26 cellular contexts compared by ENCODE assay signal in genomic region chr9:37542895-37543294, GRCh38. TPM values are rescaled to one million over a fixed set of nuclear protein-coding genes. Genes with fewer than 3 reads are reported as not detected.
A peak's percentile ranks its signal among the peaks of the same experiment; 100 is the strongest.
DNase-seq lines count a peak whose midpoint lies in the region; ATAC-seq and TF ChIP-seq lines count a peak whose summit lies in the region.
"Had no signal": no experiment of that assay in that cellular context is flagged by ENCODE, and none has a peak within 500 bp of the region (broad histone marks: within the 10 kb centered on the region; RNA-seq: fewer than 3 reads in every experiment).

No MANE protein-coding gene starts in this region.

- H3K27me3 Mint-ChIP-seq in stimulated activated naive CD8-positive, alpha-beta T cell treated with anti-CD3 and anti-CD28 coated beads, Interleukin-15, amount 100 ng/mL, for 72 hours: no peaks in the 10 kb centered on the region
- no peaks in the 10 kb centered on the region for H3K27me3 Mint-ChIP-seq in activated CD8-positive, alpha-beta memory T cell treated with anti-CD3 and anti-CD28 coated beads, Interleukin-2, amount 10 ng/mL, durations not matched to agents 7 days and 5 days
- H3K27me3 Mint-ChIP-seq: type B pancreatic cell had no signal

- no peak for DNase-seq in stimulated activated naive CD8-positive, alpha-beta T cell treated with anti-CD3 and anti-CD28 coated beads, Interleukin-15, Interleukin-2, amounts not matched to agents 100 U/mL and 50 U/mL, for 24 hours
- DNase-seq in stimulated activated naive CD8-positive, alpha-beta T cell treated with anti-CD3 and anti-CD28 coated beads, Interleukin-15, amount 100 ng/mL, for 72 hours: no peak
- peak; percentile 56 to 76 for DNase-seq in foreskin keratinocyte
- no peak for DNase-seq in activated CD8-positive, alpha-beta memory T cell treated with anti-CD3 and anti-CD28 coated beads, Interleukin-2, amount 10 ng/mL, durations not matched to agents 7 days and 5 days
- DNase-seq in cardiac septum (ENCODE audit: low spot score): no peak
- DNase-seq in stimulated activated CD4-positive, alpha-beta T cell treated with anti-CD3 and anti-CD28 coated beads, Interleukin-2, amount 100 ng/mL, for 48 hours: no peak
- DNase-seq: activated CD4-positive, alpha-beta T cell treated with anti-CD3 and anti-CD28 coated beads, Interleukin-2, amount 50 U/mL, for 4 hours; activated CD8-positive, alpha-beta memory T cell treated with anti-CD3 and anti-CD28 coated beads, Interleukin-2, amount 50 U/mL, for 48 hours; C1 segment of cervical spinal cord; COR-L47; DND-41; erythroblast; heart left ventricle; Karpas-422; NCI-H1694 treated with DMSO at 0.1 percent for 48 hours; NCI-H2171; NCI-H510A; pancreas; SHP77 treated with DMSO at 0.1 percent for 48 hours; small intestine; stimulated activated CD4-positive, alpha-beta T cell treated with anti-CD3 and anti-CD28 coated beads, Interleukin-1b, Interleukin-23, amount 100 ng/mL, for 48 hours; T-helper 9 cell had no signal

- H3K4me1 ChIP-seq in foreskin keratinocyte: peaks cover 4% of the 10 kb centered on the region

- intact Hi-C loops in cardiac septum (cut with DNase I): no loop called here

- H3K27ac ChIP-seq in VCaP (peak overlapping the region; percentile 95), foreskin keratinocyte (no peak overlapping the region)
- H3K27ac ChIP-seq: heart left ventricle, pancreas had no signal

- no peaks in the 10 kb centered on the region for H3K36me3 Mint-ChIP-seq in activated CD8-positive, alpha-beta memory T cell treated with anti-CD3 and anti-CD28 coated beads, Interleukin-2, amount 10 ng/mL, durations not matched to agents 7 days and 5 days

- peak; percentile 59 for ATAC-seq in stimulated activated naive CD8-positive, alpha-beta T cell treated with anti-CD3 and anti-CD28 coated beads, Interleukin-15, Interleukin-2, amounts not matched to agents 100 U/mL and 50 U/mL, for 24 hours
- ATAC-seq in stimulated activated naive CD8-positive, alpha-beta T cell treated with anti-CD3 and anti-CD28 coated beads, Interleukin-15, amount 100 ng/mL, for 72 hours: no peak
- peak; percentile 84 for ATAC-seq in foreskin keratinocyte
- ATAC-seq in HG03025 (IDR thresholded peaks at IDR 0.05; ENCODE audit: low FRiP score, unreplicated experiment): no peak
- no peak for ATAC-seq in activated CD8-positive, alpha-beta memory T cell treated with anti-CD3 and anti-CD28 coated beads, Interleukin-2, amount 10 ng/mL, durations not matched to agents 7 days and 5 days
- ATAC-seq: heart left ventricle had no signal

- TF ChIP-seq CTCF in VCaP (conservative IDR thresholded peaks at IDR 0.05): no peak
- TF ChIP-seq CTCF in foreskin keratinocyte (conservative IDR thresholded peaks at IDR 0.05): no peak

- CTCF ChIA-PET in activated CD8-positive, alpha-beta memory T cell treated with anti-CD3 and anti-CD28 coated beads, Interleukin-2, amount 10 ng/mL, durations not matched to agents 7 days and 5 days (lab: Charles Lee): no interaction called here

- no peaks in the 10 kb centered on the region for H3K27me3 ChIP-seq in foreskin keratinocyte
- H3K27me3 ChIP-seq: heart left ventricle, pancreas had no signal

- H3K4me3 Mint-ChIP-seq in stimulated activated naive CD8-positive, alpha-beta T cell treated with anti-CD3 and anti-CD28 coated beads, Interleukin-15, amount 100 ng/mL, for 72 hours: no peak overlapping the region
- H3K4me3 Mint-ChIP-seq in activated CD8-positive, alpha-beta memory T cell treated with anti-CD3 and anti-CD28 coated beads, Interleukin-2, amount 10 ng/mL, durations not matched to agents 7 days and 5 days: no peak overlapping the region
- H3K4me3 Mint-ChIP-seq: neural crest cell, type B pancreatic cell had no signal

- no peak overlapping the region for H3K27ac Mint-ChIP-seq in stimulated activated naive CD8-positive, alpha-beta T cell treated with anti-CD3 and anti-CD28 coated beads, Interleukin-15, amount 100 ng/mL, for 72 hours
- no peak overlapping the region for H3K27ac Mint-ChIP-seq in activated CD8-positive, alpha-beta memory T cell treated with anti-CD3 and anti-CD28 coated beads, Interleukin-2, amount 10 ng/mL, durations not matched to agents 7 days and 5 days
- H3K27ac Mint-ChIP-seq: type B pancreatic cell had no signal

- H3K9me3 Mint-ChIP-seq in stimulated activated naive CD8-positive, alpha-beta T cell treated with anti-CD3 and anti-CD28 coated beads, Interleukin-15, amount 100 ng/mL, for 72 hours: no peaks in the 10 kb centered on the region
- no peaks in the 10 kb centered on the region for H3K9me3 Mint-ChIP-seq in activated CD8-positive, alpha-beta memory T cell treated with anti-CD3 and anti-CD28 coated beads, Interleukin-2, amount 10 ng/mL, durations not matched to agents 7 days and 5 days (ENCODE audit: low read depth)
- H3K9me3 Mint-ChIP-seq: type B pancreatic cell had no signal

- no peaks in the 10 kb centered on the region for H3K4me1 Mint-ChIP-seq in stimulated activated naive CD8-positive, alpha-beta T cell treated with anti-CD3 and anti-CD28 coated beads, Interleukin-15, amount 100 ng/mL, for 72 hours
- no peaks in the 10 kb centered on the region for H3K4me1 Mint-ChIP-seq in activated CD8-positive, alpha-beta memory T cell treated with anti-CD3 and anti-CD28 coated beads, Interleukin-2, amount 10 ng/mL, durations not matched to agents 7 days and 5 days
- H3K4me1 Mint-ChIP-seq: neural crest cell had no signal

RNA-seq across cellular contexts. Expression of gene FBXO10, which starts 33.3 kb away (rescaled TPM):
- total RNA-seq in foreskin keratinocyte (3.8 and 3.9 TPM in 2 replicates), cardiac septum (5.9 TPM)
- 1.5 and 1.6 TPM in 2 replicates for polyA plus RNA-seq in foreskin keratinocyte
- total RNA-seq in activated CD8-positive, alpha-beta memory T cell treated with anti-CD3 and anti-CD28 coated beads, Interleukin-2, amount 10 ng/mL, durations not matched to agents 7 days and 5 days: 1 to 10 TPM; 1.3 to 2.6 TPM

RNA-seq across cellular contexts. Expression of gene TOMM5, which starts 49.5 kb away (rescaled TPM):
- total RNA-seq in foreskin keratinocyte (167 and 196 TPM in 2 replicates), cardiac septum (52.9 TPM)
- 242 and 275 TPM in 2 replicates for polyA plus RNA-seq in foreskin keratinocyte
- 100 to 1,000 TPM in 1 of 2 experiments, 10 to 100 TPM in 1; 91.6 to 113 TPM for total RNA-seq in activated CD8-positive, alpha-beta memory T cell treated with anti-CD3 and anti-CD28 coated beads, Interleukin-2, amount 10 ng/mL, durations not matched to agents 7 days and 5 days

RNA-seq across cellular contexts. Expression of gene POLR1E, which starts 57.1 kb away (rescaled TPM):
- 39.7 and 48.9 TPM in 2 replicates for total RNA-seq in foreskin keratinocyte
- polyA plus RNA-seq in foreskin keratinocyte: 24.1 and 32.0 TPM in 2 replicates
- 10 to 100 TPM; 35.5 to 43.0 TPM for total RNA-seq in activated CD8-positive, alpha-beta memory T cell treated with anti-CD3 and anti-CD28 coated beads, Interleukin-2, amount 10 ng/mL, durations not matched to agents 7 days and 5 days
- total RNA-seq in cardiac septum: 18.8 TPM

Comparison
In these comparisons a context has a peak if more than half of its experiments do, and no peak if none do; other contexts are left out.
1. ATAC-seq: peak in stimulated activated naive CD8-positive, alpha-beta T cell treated with anti-CD3 and anti-CD28 coated beads, Interleukin-15, Interleukin-2, amounts not matched to agents 100 U/mL and 50 U/mL, for 24 hours (single experiment) and foreskin keratinocyte (single experiment); none in stimulated activated naive CD8-positive, alpha-beta T cell treated with anti-CD3 and anti-CD28 coated beads, Interleukin-15, amount 100 ng/mL, for 72 hours (single experiment), HG03025 (single experiment) and activated CD8-positive, alpha-beta memory T cell treated with anti-CD3 and anti-CD28 coated beads, Interleukin-2, amount 10 ng/mL, durations not matched to agents 7 days and 5 days (single experiment).
2. DNase-seq: peak in foreskin keratinocyte (2 of 2); none in stimulated activated naive CD8-positive, alpha-beta T cell treated with anti-CD3 and anti-CD28 coated beads, Interleukin-15, Interleukin-2, amounts not matched to agents 100 U/mL and 50 U/mL, for 24 hours (single experiment), stimulated activated naive CD8-positive, alpha-beta T cell treated with anti-CD3 and anti-CD28 coated beads, Interleukin-15, amount 100 ng/mL, for 72 hours (0 of 2), activated CD8-positive, alpha-beta memory T cell treated with anti-CD3 and anti-CD28 coated beads, Interleukin-2, amount 10 ng/mL, durations not matched to agents 7 days and 5 days (single experiment), cardiac septum (single experiment) and stimulated activated CD4-positive, alpha-beta T cell treated with anti-CD3 and anti-CD28 coated beads, Interleukin-2, amount 100 ng/mL, for 48 hours (0 of 2).